Comparison of ENCODE assay signal across 9 cellular contexts in the genomic region with DNA sequence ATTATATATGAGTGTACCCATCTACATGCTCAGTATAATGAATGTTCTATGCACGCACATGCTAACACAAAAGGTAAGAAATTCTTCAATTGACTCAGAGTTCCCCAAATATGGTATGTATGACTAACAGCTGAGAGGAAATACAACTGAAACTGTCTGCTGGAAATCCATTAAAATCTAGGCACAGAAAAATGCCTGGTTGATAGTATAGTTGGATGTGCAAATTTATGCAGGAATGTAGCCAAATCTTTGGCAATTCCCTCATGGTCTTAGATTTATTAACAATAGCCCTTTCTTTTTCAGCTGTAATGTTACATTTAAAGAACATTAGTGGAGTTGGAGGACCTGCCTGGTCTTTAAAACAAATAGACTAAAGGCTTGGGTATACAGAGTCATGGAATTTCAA. TPM values are rescaled to one million over a fixed set of nuclear protein-coding genes. Genes with fewer than 3 reads are reported as not detected.
A peak's percentile ranks its signal among the peaks of the same experiment; 100 is the strongest.
DNase-seq lines count a peak whose midpoint lies in the region; ATAC-seq and TF ChIP-seq lines count a peak whose summit lies in the region.
"Had no signal": no experiment of that assay in that cellular context is flagged by ENCODE, and none has a peak within 500 bp of the region (broad histone marks: within the 10 kb centered on the region; RNA-seq: fewer than 3 reads in every experiment).

No MANE protein-coding gene starts in this region.

- CTCF ChIA-PET in CD8-positive, alpha-beta T cell (lab: Charles Lee) = no interaction called here
- CTCF ChIA-PET in activated CD8-positive, alpha-beta T cell treated with anti-CD3 and anti-CD28 coated beads, Interleukin-2, amount 10 ng/mL, durations not matched to agents 7 days and 5 days (lab: Charles Lee) = interaction anchor here (0.9 kb wide), 2 partner anchors 208 to 361 kb away, joined by 3 to 4 read pairs; no protein-coding TSS in a partner anchor

- no peak for DNase-seq in CD8-positive, alpha-beta T cell
- DNase-seq in activated CD8-positive, alpha-beta T cell treated with anti-CD3 and anti-CD28 coated beads, Interleukin-2, amount 10 ng/mL, durations not matched to agents 7 days and 5 days = no peak
- DNase-seq in skeletal muscle cell (ENCODE audit: low read depth) (peak; percentile 81), mucosa of gallbladder (ENCODE audit: low spot score) (no peak), COLO668 (lab: John Stamatoyannopoulos, UW; ENCODE audit: unreplicated experiment) (no peak), activated gamma-delta T cell treated with Interleukin-2 at 50 U/mL for 16 hours (no peak)

- POLR2A ChIA-PET in CD8-positive, alpha-beta T cell (lab: Charles Lee) = no interaction called here
- POLR2A ChIA-PET in activated CD8-positive, alpha-beta T cell treated with anti-CD3 and anti-CD28 coated beads, Interleukin-2, amount 10 ng/mL, durations not matched to agents 7 days and 5 days (lab: Charles Lee) = no interaction called here

- peak overlapping the region; percentile 26 for H3K4me3 Mint-ChIP-seq in CD8-positive, alpha-beta T cell
- peak overlapping the region; percentile 19 for H3K4me3 Mint-ChIP-seq in activated CD8-positive, alpha-beta T cell treated with anti-CD3 and anti-CD28 coated beads, Interleukin-2, amount 10 ng/mL, durations not matched to agents 7 days and 5 days
- H3K4me3 Mint-ChIP-seq: IgD-negative memory B cell had no signal

- intact Hi-C loops in CD8-positive, alpha-beta T cell (cut with DNase I, micrococcal nuclease) = no loop called here

- peaks cover 59% of the 10 kb centered on the region for H3K4me1 Mint-ChIP-seq in CD8-positive, alpha-beta T cell (ENCODE audit: low read depth)
- H3K4me1 Mint-ChIP-seq in activated CD8-positive, alpha-beta T cell treated with anti-CD3 and anti-CD28 coated beads, Interleukin-2, amount 10 ng/mL, durations not matched to agents 7 days and 5 days (ENCODE audit: low read depth) = peaks cover 45% of the 10 kb centered on the region

- no peak for ATAC-seq in CD8-positive, alpha-beta T cell
- ATAC-seq in GM19324 (IDR thresholded peaks at IDR 0.05; ENCODE audit: low FRiP score, unreplicated experiment) (peak; percentile 42), HG03159 (IDR thresholded peaks at IDR 0.05; ENCODE audit: unreplicated experiment) (peak; percentile 84)
- ATAC-seq in activated CD8-positive, alpha-beta T cell treated with anti-CD3 and anti-CD28 coated beads, Interleukin-2, amount 10 ng/mL, durations not matched to agents 7 days and 5 days = peak; percentile 24

- H3K4me3 ChIP-seq in CD8-positive, alpha-beta T cell (ENCODE audit: low read depth, low read length) = no peak overlapping the region
- no peak overlapping the region for H3K4me3 ChIP-seq in skeletal muscle cell (ENCODE audit: low read depth, low read length)

- peaks cover 27% of the 10 kb centered on the region for H3K4me1 ChIP-seq in CD8-positive, alpha-beta T cell (ENCODE audit: insufficient read depth, low read length)

- no peak overlapping the region for H3K27ac ChIP-seq in CD8-positive, alpha-beta T cell (ENCODE audit: low read depth, low read length)

- H3K9me3 ChIP-seq in CD8-positive, alpha-beta T cell (ENCODE audit: low read length) = no peaks in the 10 kb centered on the region

- H3K27me3 Mint-ChIP-seq in CD8-positive, alpha-beta T cell (ENCODE audit: low read depth) = no peaks in the 10 kb centered on the region
- no peaks in the 10 kb centered on the region for H3K27me3 Mint-ChIP-seq in activated CD8-positive, alpha-beta T cell treated with anti-CD3 and anti-CD28 coated beads, Interleukin-2, amount 10 ng/mL, durations not matched to agents 7 days and 5 days (ENCODE audit: low read depth)
- H3K27me3 Mint-ChIP-seq: IgD-negative memory B cell had no signal

- H3K27ac Mint-ChIP-seq in CD8-positive, alpha-beta T cell = no peak overlapping the region
- H3K27ac Mint-ChIP-seq in activated CD8-positive, alpha-beta T cell treated with anti-CD3 and anti-CD28 coated beads, Interleukin-2, amount 10 ng/mL, durations not matched to agents 7 days and 5 days = peak overlapping the region; percentile 43
- H3K27ac Mint-ChIP-seq: IgD-negative memory B cell had no signal

- no peaks in the 10 kb centered on the region for H3K36me3 ChIP-seq in CD8-positive, alpha-beta T cell (ENCODE audit: insufficient read depth, low read length)

- no peaks in the 10 kb centered on the region for H3K27me3 ChIP-seq in CD8-positive, alpha-beta T cell (ENCODE audit: insufficient read depth, low read length)

- TF ChIP-seq CTCF in CD8-positive, alpha-beta T cell (IDR thresholded peaks at IDR 0.05) = no peak

- no peaks in the 10 kb centered on the region for H3K9me3 Mint-ChIP-seq in CD8-positive, alpha-beta T cell
- H3K9me3 Mint-ChIP-seq in activated CD8-positive, alpha-beta T cell treated with anti-CD3 and anti-CD28 coated beads, Interleukin-2, amount 10 ng/mL, durations not matched to agents 7 days and 5 days (ENCODE audit: insufficient read depth) = no peaks in the 10 kb centered on the region
- H3K9me3 Mint-ChIP-seq: IgD-negative memory B cell had no signal

- H3K36me3 Mint-ChIP-seq in CD8-positive, alpha-beta T cell = peaks cover 47% of the 10 kb centered on the region
- H3K36me3 Mint-ChIP-seq in activated CD8-positive, alpha-beta T cell treated with anti-CD3 and anti-CD28 coated beads, Interleukin-2, amount 10 ng/mL, durations not matched to agents 7 days and 5 days (ENCODE audit: low read depth) = peaks cover 47% of the 10 kb centered on the region

RNA-seq across cellular contexts. Expression of gene CAMK2D, which starts 5.5 kb away (rescaled TPM):
- total RNA-seq in CD8-positive, alpha-beta T cell = 10 to 100 TPM; 29.6 to 31.1 TPM
- total RNA-seq in activated CD8-positive, alpha-beta T cell treated with anti-CD3 and anti-CD28 coated beads, Interleukin-2, amount 10 ng/mL, durations not matched to agents 7 days and 5 days = 10 to 100 TPM; 30.7 to 31.1 TPM
- total RNA-seq in mucosa of gallbladder = 61.0 TPM
